Comparison of ENCODE assay signal across 15 cellular contexts in genomic region chr17:35252646-35253045, GRCh38. TPM values are rescaled to one million over a fixed set of nuclear protein-coding genes. Genes with fewer than 3 reads are reported as not detected.
A peak's percentile ranks its signal among the peaks of the same experiment; 100 is the strongest.
DNase-seq lines count a peak whose midpoint lies in the region; ATAC-seq and TF ChIP-seq lines count a peak whose summit lies in the region.
"Had no signal": no experiment of that assay in that cellular context is flagged by ENCODE, and none has a peak within 500 bp of the region (broad histone marks: within the 10 kb centered on the region; RNA-seq: fewer than 3 reads in every experiment).

No MANE protein-coding gene starts in this region.

- peaks cover 87% of the 10 kb centered on the region for H3K4me1 Mint-ChIP-seq in activated T-cell treated with anti-CD3 and anti-CD28 coated beads, Interleukin-2, amount 50 U/mL, for 24 hours (ENCODE audit: low read depth)
- peaks cover 86 to 93% (median 93%) of the 10 kb centered on the region in 3 donors for H3K4me1 Mint-ChIP-seq in T-cell
- H3K4me1 Mint-ChIP-seq in stimulated activated memory B cell treated with anti-CD40 and anti-IgM and Interleukin-4, amounts not matched to agents 10 μg/mL and 1 μg/mL and 100 μg/mL, for 72 hours, result peaks cover 14% of the 10 kb centered on the region

- H3K36me3 Mint-ChIP-seq in activated T-cell treated with anti-CD3 and anti-CD28 coated beads, Interleukin-2, amount 50 U/mL, for 24 hours (ENCODE audit: low read depth), result peaks cover 46% of the 10 kb centered on the region
- peaks cover 74% of the 10 kb centered on the region for H3K36me3 Mint-ChIP-seq in T-cell
- H3K36me3 Mint-ChIP-seq in stimulated activated memory B cell treated with anti-CD40 and anti-IgM and Interleukin-4, amounts not matched to agents 10 μg/mL and 1 μg/mL and 100 μg/mL, for 72 hours, result peaks cover 17% of the 10 kb centered on the region

- ATAC-seq in T-cell (replicated peaks in 1 of 4) (no peak), HG02981 (IDR thresholded peaks at IDR 0.05; ENCODE audit: unreplicated experiment) (no peak)
- ATAC-seq in stimulated activated memory B cell treated with anti-CD40 and anti-IgM and Interleukin-4, amounts not matched to agents 10 μg/mL and 1 μg/mL and 100 μg/mL, for 72 hours, result peak; percentile 73
- ATAC-seq: left colon had no signal

- POLR2A ChIA-PET in T-cell (lab: Charles Lee), result no interaction called here

- CTCF ChIA-PET in T-cell (lab: Charles Lee), result no interaction called here

- peaks cover 2% of the 10 kb centered on the region for H3K9me3 Mint-ChIP-seq in activated T-cell treated with anti-CD3 and anti-CD28 coated beads, Interleukin-2, amount 50 U/mL, for 24 hours
- no peaks in the 10 kb centered on the region for H3K9me3 Mint-ChIP-seq in T-cell
- H3K9me3 Mint-ChIP-seq in stimulated activated memory B cell treated with anti-CD40 and anti-IgM and Interleukin-4, amounts not matched to agents 10 μg/mL and 1 μg/mL and 100 μg/mL, for 72 hours, result no peaks in the 10 kb centered on the region

- DNase-seq in activated T-cell treated with anti-CD3 and anti-CD28 coated beads, Interleukin-2, amount 50 U/mL, for 24 hours, result no peak
- DNase-seq in activated T-cell treated with anti-CD3 and anti-CD28 coated beads for 4 hours (no peak), T-cell (no peak), fibroblast of villous mesenchyme (ENCODE audit: low read depth) (peak; percentile 5), AML-193 (lab: John Stamatoyannopoulos, UW) (no peak), kidney glomerular epithelial cell (lab: John Stamatoyannopoulos, UW) (no peak)
- DNase-seq: DMS79 treated with DMSO at 0.1 percent for 48 hours, left colon, MM.1S, NCI-H446 treated with DMSO at 0.1 percent for 48 hours, T-helper 9 cell had no signal

- no peak overlapping the region for H3K4me3 Mint-ChIP-seq in activated T-cell treated with anti-CD3 and anti-CD28 coated beads, Interleukin-2, amount 50 U/mL, for 24 hours
- H3K4me3 Mint-ChIP-seq in T-cell, result peak overlapping the region; percentile 21 to 51 (median 22)
- H3K4me3 Mint-ChIP-seq in stimulated activated memory B cell treated with anti-CD40 and anti-IgM and Interleukin-4, amounts not matched to agents 10 μg/mL and 1 μg/mL and 100 μg/mL, for 72 hours, result no peak overlapping the region

- no peak for TF ChIP-seq CTCF in fibroblast of villous mesenchyme (IDR thresholded peaks at IDR 0.05; ENCODE audit: insufficient read depth, low read depth, low read length)

- H3K27ac Mint-ChIP-seq in activated T-cell treated with anti-CD3 and anti-CD28 coated beads, Interleukin-2, amount 50 U/mL, for 24 hours, result peak overlapping the region; percentile 85
- H3K27ac Mint-ChIP-seq in T-cell, result peak overlapping the region; percentile 90 to 91
- no peak overlapping the region for H3K27ac Mint-ChIP-seq in stimulated activated memory B cell treated with anti-CD40 and anti-IgM and Interleukin-4, amounts not matched to agents 10 μg/mL and 1 μg/mL and 100 μg/mL, for 72 hours

- H3K27me3 Mint-ChIP-seq in activated T-cell treated with anti-CD3 and anti-CD28 coated beads, Interleukin-2, amount 50 U/mL, for 24 hours, result no peaks in the 10 kb centered on the region
- H3K27me3 Mint-ChIP-seq in T-cell, result no peaks in the 10 kb centered on the region
- no peaks in the 10 kb centered on the region for H3K27me3 Mint-ChIP-seq in stimulated activated memory B cell treated with anti-CD40 and anti-IgM and Interleukin-4, amounts not matched to agents 10 μg/mL and 1 μg/mL and 100 μg/mL, for 72 hours

- H3K4me3 ChIP-seq in fibroblast of villous mesenchyme (ENCODE audit: low read depth, low read length), result no peak overlapping the region
- H3K4me3 ChIP-seq: heart left ventricle had no signal

RNA-seq across cellular contexts. Expression of gene SLFN5, which starts 9.8 kb away (rescaled TPM):
- total RNA-seq in T-cell (100 to 1,000 TPM; 132 to 195 (median 164) TPM), fibroblast of villous mesenchyme (65.1 and 67.8 TPM in 2 replicates)

RNA-seq across cellular contexts. Expression of gene SLC35G3, which starts 58.5 kb away (rescaled TPM):
- total RNA-seq in T-cell (not detected), fibroblast of villous mesenchyme (not detected in 2 replicates)
- total RNA-seq: H1, heart left ventricle, left colon had no signal

Comparison
In these comparisons a context has a peak if more than half of its experiments do, and no peak if none do; other contexts are left out.
1. H3K4me3 Mint-ChIP-seq: peak in T-cell (3 of 3); none in activated T-cell treated with anti-CD3 and anti-CD28 coated beads, Interleukin-2, amount 50 U/mL, for 24 hours (single experiment) and stimulated activated memory B cell treated with anti-CD40 and anti-IgM and Interleukin-4, amounts not matched to agents 10 μg/mL and 1 μg/mL and 100 μg/mL, for 72 hours (single experiment).